14 cellular contexts compared by ENCODE assay signal in the genomic region with DNA sequence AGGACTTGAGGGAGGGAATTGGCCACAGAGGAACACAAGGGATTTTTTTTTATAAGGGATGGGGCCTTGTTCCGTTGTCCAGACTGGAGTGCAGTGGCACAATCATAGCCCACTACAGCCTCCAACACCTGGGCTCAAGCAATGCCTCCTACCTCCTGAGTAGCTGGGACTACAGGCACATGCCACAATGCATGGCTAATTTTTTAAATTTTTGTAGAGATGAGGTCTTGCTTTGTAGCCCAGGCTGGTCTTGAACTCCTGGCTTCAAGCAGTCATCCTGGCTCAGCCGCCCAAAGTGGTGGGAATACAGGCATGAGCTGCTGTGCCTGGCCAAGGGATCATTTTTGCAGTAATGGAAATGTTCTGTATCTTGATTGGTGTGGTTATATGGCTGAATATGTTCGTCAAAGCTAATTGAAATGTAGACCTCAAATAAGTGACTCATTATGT. TPM values are rescaled to one million over a fixed set of nuclear protein-coding genes. Genes with fewer than 3 reads are reported as not detected.
DNase-seq lines count a peak whose midpoint lies in the region; ATAC-seq, FAIRE-seq and TF ChIP-seq lines count a peak whose summit lies in the region.
"Had no signal": no experiment of that assay in that cellular context is flagged by ENCODE, and none has a peak within 500 bp of the region (broad histone marks: within the 10 kb centered on the region; RNA-seq: fewer than 3 reads in every experiment).

No MANE protein-coding gene starts in this region.

- peak overlapping the region; percentile 20 for H3K4me3 Mint-ChIP-seq in activated naive CD4-positive, alpha-beta T cell treated with anti-CD3 and anti-CD28 coated beads for 36 hours
- H3K4me3 Mint-ChIP-seq in stimulated activated naive CD8-positive, alpha-beta T cell treated with anti-CD3 and anti-CD28 coated beads, Interleukin-15, Interleukin-2, amounts not matched to agents 100 ng/mL and 50 ng/mL, for 24 hours: peak overlapping the region; percentile 72
- H3K4me3 Mint-ChIP-seq: B cell; central memory CD8-positive, alpha-beta T cell had no signal

- no peaks in the 10 kb centered on the region for H3K27me3 ChIP-seq in H1 (replicated peaks in 1 of 4; ENCODE audit: control insufficient read depth in 3 of 4, extremely low read depth in 1 of 4, insufficient read depth in 3 of 4, low read length in 3 of 4)
- no peaks in the 10 kb centered on the region for H3K27me3 ChIP-seq in gastroesophageal sphincter
- H3K27me3 ChIP-seq: esophagus squamous epithelium had no signal

- H3K4me1 Mint-ChIP-seq in activated naive CD4-positive, alpha-beta T cell treated with anti-CD3 and anti-CD28 coated beads for 36 hours (ENCODE audit: low read depth): peaks cover 71% of the 10 kb centered on the region
- H3K4me1 Mint-ChIP-seq in stimulated activated naive CD8-positive, alpha-beta T cell treated with anti-CD3 and anti-CD28 coated beads, Interleukin-15, Interleukin-2, amounts not matched to agents 100 ng/mL and 50 ng/mL, for 24 hours (ENCODE audit: low read depth): peaks cover 77% of the 10 kb centered on the region
- H3K4me1 Mint-ChIP-seq: central memory CD8-positive, alpha-beta T cell had no signal

- H2BK5ac ChIP-seq in H1 (ENCODE audit: low read depth, low read length): no peak overlapping the region

- no peak overlapping the region for H3K14ac ChIP-seq in H1 (ENCODE audit: insufficient read length)

- H2AK5ac ChIP-seq in H1 (ENCODE audit: low read depth, low read length): 0 out of 2 replicates have a peak overlapping the region, but pooled peaks have one; percentile 24

- H3K27ac Mint-ChIP-seq in activated naive CD4-positive, alpha-beta T cell treated with anti-CD3 and anti-CD28 coated beads for 36 hours: peak overlapping the region; percentile 98
- peak overlapping the region; percentile 97 for H3K27ac Mint-ChIP-seq in stimulated activated naive CD8-positive, alpha-beta T cell treated with anti-CD3 and anti-CD28 coated beads, Interleukin-15, Interleukin-2, amounts not matched to agents 100 ng/mL and 50 ng/mL, for 24 hours
- H3K27ac Mint-ChIP-seq: B cell had no signal

- peaks cover 38% of the 10 kb centered on the region for H3K36me3 Mint-ChIP-seq in activated naive CD4-positive, alpha-beta T cell treated with anti-CD3 and anti-CD28 coated beads for 36 hours (ENCODE audit: low read depth)
- peaks cover 54% of the 10 kb centered on the region for H3K36me3 Mint-ChIP-seq in stimulated activated naive CD8-positive, alpha-beta T cell treated with anti-CD3 and anti-CD28 coated beads, Interleukin-15, Interleukin-2, amounts not matched to agents 100 ng/mL and 50 ng/mL, for 24 hours (ENCODE audit: low read depth)

- no peak overlapping the region for H3K23ac ChIP-seq in H1 (ENCODE audit: insufficient read length)

- H4K8ac ChIP-seq in H1 (ENCODE audit: extremely low read depth, insufficient read depth, low read length): no peak overlapping the region

- WGBS in H1 (ENCODE audit: extremely low coverage in 1 of 2, insufficient coverage in 1 of 2, insufficient read length in 1 of 2, insufficient replicate concordance in 2 of 2, low coverage in 1 of 2, low lambda C conversion rate in 2 of 2, missing lambda C conversion rate in 1 of 2), 2 experiments: 94% methylated on average over 3 of the region's 3 CpGs; no CpG with 5 or more reads in 1 of the 2 experiments
- 91 to 94% methylated on average over 2 to 3 of the region's 3 CpGs for WGBS in gastroesophageal sphincter (ENCODE audit: low coverage in 1 of 2), 2 donors

- H2BK12ac ChIP-seq in H1 (ENCODE audit: low read depth, low read length): 0 out of 2 replicates have a peak overlapping the region, but pooled peaks have one; percentile 17

- H3K18ac ChIP-seq in H1 (ENCODE audit: extremely low read depth, low read length): no peak overlapping the region

- intact Hi-C loops in activated naive CD4-positive, alpha-beta T cell treated with anti-CD3 and anti-CD28 coated beads for 36 hours (cut with micrococcal nuclease): loop anchor here (10.0 kb wide), 1 partner anchor 1430 kb away; no protein-coding TSS in a partner anchor

- CTCF ChIA-PET in activated naive CD4-positive, alpha-beta T cell treated with anti-CD3 and anti-CD28 coated beads for 36 hours (lab: Charles Lee): interaction anchor here (0.6 to 2.4 kb wide), 6 partner anchors 10 to 65 kb away, joined by 3 to 11 read pairs (median 3); no protein-coding TSS in a partner anchor
- CTCF ChIA-PET in H1 (lab: Charles Lee; ENCODE audit: partially characterized antibody): interaction anchor here (1.3 to 4.4 kb wide), 4 partner anchors 9 to 150 kb away, joined by 4 to 24 read pairs (median 7); no protein-coding TSS in a partner anchor

- no peak overlapping the region for H3K56ac ChIP-seq in H1 (replicated peaks; ENCODE audit: insufficient read length, low read depth, low read length)

- DNase-seq in activated naive CD4-positive, alpha-beta T cell treated with anti-CD3 and anti-CD28 coated beads for 36 hours: peak; percentile 47
- DNase-seq in activated naive CD4-positive, alpha-beta T cell (lab: John Stamatoyannopoulos, UW): no peak
- DNase-seq in H1 (ENCODE audit: low read depth in 1 of 2, low spot score in 2 of 2) (no peak), NCI-H345 (lab: John Stamatoyannopoulos, UW) (no peak), mesenteric fat pad (ENCODE audit: low spot score) (no peak)
- DNase-seq: esophagus squamous epithelium; stimulated activated CD4-positive, alpha-beta T cell treated with anti-CD3 and anti-CD28 coated beads, Interleukin-1b, Interleukin-23, amount 100 ng/mL, for 48 hours; T1000 had no signal

- no peak overlapping the region for H3K4ac ChIP-seq in H1 (replicated peaks; ENCODE audit: insufficient read length, low read depth, low read length)

- H3K4me2 ChIP-seq in H1 (ENCODE audit: insufficient read depth in 1 of 2, low read depth in 2 of 2, low read length in 2 of 2): no peak overlapping the region

- ATAC-seq in SK-N-SH treated with all-trans-retinoic acid at 6 μM for 48 hours: peak; percentile 15
- ATAC-seq in gastroesophageal sphincter: no peak

- no peak for FAIRE-seq in H1 (lab: Jason Lieb, UNC)

- H3K79me2 ChIP-seq in H1 (ENCODE audit: control insufficient read depth in 1 of 2, insufficient read depth in 2 of 2, low read length in 2 of 2): no peaks in the 10 kb centered on the region

- H3K27ac ChIP-seq in H1 (ENCODE audit: low read depth, low read length): no peak overlapping the region
- no peak overlapping the region for H3K27ac ChIP-seq in gastroesophageal sphincter
- H3K27ac ChIP-seq: esophagus squamous epithelium, prostate gland had no signal

- no peak for TF ChIP-seq CTCF in H1 (IDR thresholded peaks at IDR 0.05; ENCODE audit: control extremely low read depth in 1 of 3, insufficient read depth in 1 of 3, low read depth in 1 of 3, low read length in 3 of 3)
- TF ChIP-seq CTCF in gastroesophageal sphincter (IDR thresholded peaks at IDR 0.05): no peak

- H2BK15ac ChIP-seq in H1 (ENCODE audit: low read length): no peak overlapping the region

- H4K91ac ChIP-seq in H1 (replicated peaks; ENCODE audit: insufficient read length, low read length): no peak overlapping the region

- H2BK20ac ChIP-seq in H1 (ENCODE audit: low read length): no peak overlapping the region

- H4K5ac ChIP-seq in H1 (ENCODE audit: insufficient read length, low read depth, low read length): no peak overlapping the region

- no peaks in the 10 kb centered on the region for H3K9me3 Mint-ChIP-seq in activated naive CD4-positive, alpha-beta T cell treated with anti-CD3 and anti-CD28 coated beads for 36 hours
- no peaks in the 10 kb centered on the region for H3K9me3 Mint-ChIP-seq in stimulated activated naive CD8-positive, alpha-beta T cell treated with anti-CD3 and anti-CD28 coated beads, Interleukin-15, Interleukin-2, amounts not matched to agents 100 ng/mL and 50 ng/mL, for 24 hours
- H3K9me3 Mint-ChIP-seq: central memory CD8-positive, alpha-beta T cell had no signal

- TF ChIP-seq POLR2A in H1 (IDR thresholded peaks at IDR 0.05; ENCODE audit: control extremely low read depth in 1 of 2, low read depth in 2 of 2, low read length in 2 of 2) (no peak), gastroesophageal sphincter (IDR thresholded peaks at IDR 0.05) (no peak)

- no peak overlapping the region for H3K9ac ChIP-seq in H1 (replicated peaks in 1 of 4; ENCODE audit: extremely low read depth in 1 of 4, low read depth in 3 of 4, low read length in 3 of 4)

- TF ChIP-seq EP300 in H1 (IDR thresholded peaks at IDR 0.05; ENCODE audit: borderline replicate concordance in 1 of 2, low read depth in 2 of 2, low read length in 2 of 2): no peak
- no peak for TF ChIP-seq EP300 in gastroesophageal sphincter (IDR thresholded peaks at IDR 0.05)

- POLR2A ChIA-PET in H1 (lab: Charles Lee; ENCODE audit: partially characterized antibody): interaction anchor here (1.7 kb wide), 1 partner anchor 73 kb away, joined by 5 read pairs; no protein-coding TSS in a partner anchor

- no peaks in the 10 kb centered on the region for H3K9me3 ChIP-seq in H1 (ENCODE audit: insufficient read depth in 2 of 2, low read depth in 1 of 2, low read length in 1 of 2)
- no peaks in the 10 kb centered on the region for H3K9me3 ChIP-seq in gastroesophageal sphincter
- H3K9me3 ChIP-seq: esophagus squamous epithelium, prostate gland had no signal

- no peak overlapping the region for H2BK120ac ChIP-seq in H1 (replicated peaks; ENCODE audit: low read depth, low read length)

- H3K36me3 ChIP-seq in H1 (ENCODE audit: control insufficient read depth in 2 of 4, insufficient read depth in 4 of 4, low read length in 3 of 4): no peaks in the 10 kb centered on the region
- peaks cover 0 to 22% of the 10 kb centered on the region in 2 donors for H3K36me3 ChIP-seq in gastroesophageal sphincter
- H3K36me3 ChIP-seq: prostate gland had no signal

- no peak overlapping the region for H2AFZ ChIP-seq in H1 (ENCODE audit: low read length)

- H3K79me1 ChIP-seq in H1 (ENCODE audit: low read depth, low read length): no peaks in the 10 kb centered on the region; the same call in 1 of the 2 replicates

- H3K4me3 ChIP-seq in H1 (ENCODE audit: extremely low read depth in 1 of 4, insufficient read depth in 2 of 4, low read depth in 3 of 4, low read length in 4 of 4) (no peak overlapping the region), gastroesophageal sphincter (no peak overlapping the region)
- H3K4me3 ChIP-seq: esophagus squamous epithelium, prostate gland had no signal

- no peaks in the 10 kb centered on the region for H4K20me1 ChIP-seq in H1 (replicated peaks in 1 of 2; ENCODE audit: control insufficient read depth in 1 of 2, insufficient read depth in 2 of 2, low read length in 2 of 2)

- no peaks in the 10 kb centered on the region; the same call in 1 of the 2 replicates for H3K23me2 ChIP-seq in H1 (ENCODE audit: low read depth, low read length)

- H3K27me3 Mint-ChIP-seq in activated naive CD4-positive, alpha-beta T cell treated with anti-CD3 and anti-CD28 coated beads for 36 hours (ENCODE audit: low read depth): no peaks in the 10 kb centered on the region
- H3K27me3 Mint-ChIP-seq in stimulated activated naive CD8-positive, alpha-beta T cell treated with anti-CD3 and anti-CD28 coated beads, Interleukin-15, Interleukin-2, amounts not matched to agents 100 ng/mL and 50 ng/mL, for 24 hours: no peaks in the 10 kb centered on the region
- H3K27me3 Mint-ChIP-seq: B cell; central memory CD8-positive, alpha-beta T cell had no signal

- H3K4me1 ChIP-seq in H1 (replicated peaks in 1 of 4; ENCODE audit: control insufficient read depth in 3 of 4, insufficient read depth in 4 of 4, low read length in 3 of 4): peaks cover 0 to 4% (median 0%) of the 10 kb centered on the region in 4 experiments; a peak in 1 of 7 replicates
- H3K4me1 ChIP-seq in gastroesophageal sphincter: peaks cover 0 to 10% (median 0%) of the 10 kb centered on the region in 3 donors
- H3K4me1 ChIP-seq: prostate gland had no signal

- no peak for TF ChIP-seq RAD21 in H1 (IDR thresholded peaks at IDR 0.05 in 1 of 2, conservative IDR thresholded peaks at IDR 0.05 in 1 of 2; ENCODE audit: low read depth in 2 of 2, low read length in 2 of 2)

RNA-seq across cellular contexts. Expression of gene VMP1, which starts 56.9 kb away (rescaled TPM):
- total RNA-seq in activated naive CD4-positive, alpha-beta T cell treated with anti-CD3 and anti-CD28 coated beads for 36 hours: 100 to 1,000 TPM; 423 to 438 TPM
- total RNA-seq in H1 (2021; fragmentation: NEBNext Ultra II Directional; extraction: Animal tissue kit (Norgen Biotek cat#: 25700)): 92.6 and 92.7 TPM in 2 replicates
- polyA plus RNA-seq in H1 (2011; rRNA removed): 28.1 and 45.0 TPM in 2 replicates
- polyA plus RNA-seq in H1 (2011; cell fraction: cytosol; rRNA removed): 44.4 TPM
- polyA plus RNA-seq in H1 (2011; cell fraction: nucleus; rRNA removed): 31.9 TPM
- 49.1 to 67.3 TPM (median 56.1 TPM) in 4 replicates for polyA plus RNA-seq in H1 (2012, experiment 1 of 2)
- polyA plus RNA-seq in H1 (2012, experiment 2 of 2): 15.1 TPM
- 87.8 TPM for polyA plus RNA-seq in H1 (2013, experiment 1 of 2)
- 96.9 TPM for polyA plus RNA-seq in H1 (2013, experiment 2 of 2)
- polyA minus RNA-seq in H1 (2011; rRNA and poly(A)+ RNA removed): 97.5 and 109 TPM in 2 replicates
- 58.4 TPM for polyA minus RNA-seq in H1 (2011; cell fraction: cytosol; rRNA and poly(A)+ RNA removed)
- polyA minus RNA-seq in H1 (2011; cell fraction: nucleus; rRNA and poly(A)+ RNA removed): 242 TPM
- 100 to 1,000 TPM in 1 of 4 donors, 10 to 100 TPM in 3; 50.8 to 175 (median 85.0) TPM for total RNA-seq in gastroesophageal sphincter
- 417 TPM for total RNA-seq in mesenteric fat pad

RNA-seq across cellular contexts. Expression of gene PTRH2, which starts 57.1 kb away (rescaled TPM):
- total RNA-seq in activated naive CD4-positive, alpha-beta T cell treated with anti-CD3 and anti-CD28 coated beads for 36 hours: 10 to 100 TPM; 19.7 to 24.4 TPM
- total RNA-seq in H1 (2021; fragmentation: NEBNext Ultra II Directional; extraction: Animal tissue kit (Norgen Biotek cat#: 25700)): 36.5 and 39.4 TPM in 2 replicates
- 23.9 and 43.2 TPM in 2 replicates for polyA plus RNA-seq in H1 (2011; rRNA removed)
- 53.2 TPM for polyA plus RNA-seq in H1 (2011; cell fraction: cytosol; rRNA removed)
- polyA plus RNA-seq in H1 (2011; cell fraction: nucleus; rRNA removed): 22.9 TPM
- polyA plus RNA-seq in H1 (2012, experiment 1 of 2): 47.3 to 54.8 TPM (median 51.6 TPM) in 4 replicates
- 9.0 TPM for polyA plus RNA-seq in H1 (2012, experiment 2 of 2)
- 51.8 TPM for polyA plus RNA-seq in H1 (2013, experiment 1 of 2)
- polyA plus RNA-seq in H1 (2013, experiment 2 of 2): 61.4 TPM
- polyA minus RNA-seq in H1 (2011; rRNA and poly(A)+ RNA removed): 26.7 and 30.2 TPM in 2 replicates
- polyA minus RNA-seq in H1 (2011; cell fraction: cytosol; rRNA and poly(A)+ RNA removed): 11.4 TPM
- polyA minus RNA-seq in H1 (2011; cell fraction: nucleus; rRNA and poly(A)+ RNA removed): 30.5 TPM
- total RNA-seq in gastroesophageal sphincter: 10 to 100 TPM; 16.6 to 26.0 (median 24.3) TPM
- 29.1 TPM for total RNA-seq in mesenteric fat pad
